Comparison of ENCODE assay signal across 26 cellular contexts in genomic region chr2:180289627-180290026, GRCh38.
"Had no signal": no experiment of that assay in that cellular context is flagged by ENCODE, and none has a peak within 500 bp of the region (broad histone marks: within the 10 kb centered on the region; RNA-seq: fewer than 3 reads in every experiment).

No MANE protein-coding gene starts in this region.

- H3K27me3 Mint-ChIP-seq: activated B cell treated with CpG ODN at 0.5 μM for 24 hours; activated CD8-positive, alpha-beta T cell treated with anti-CD3 and anti-CD28 coated beads for 36 hours; activated naive CD8-positive, alpha-beta T cell treated with anti-CD3 and anti-CD28 coated beads, Interleukin-2, amount 10 ng/mL, durations not matched to agents 7 days and 5 days; dendritic cell treated with granulocyte-macrophage colony-stimulating factor and Interleukin-4, amounts not matched to agents 40 ng/mL and 50 ng/mL, for 4 days had no signal

- H3K9me3 Mint-ChIP-seq: activated naive CD8-positive, alpha-beta T cell treated with anti-CD3 and anti-CD28 coated beads, Interleukin-2, amount 10 ng/mL, durations not matched to agents 7 days and 5 days; dendritic cell treated with granulocyte-macrophage colony-stimulating factor and Interleukin-4, amounts not matched to agents 40 ng/mL and 50 ng/mL, for 4 days; T-helper 2 cell treated with Interferon-gamma antibody and Interleukin-4, amounts not matched to agents 5 μg/mL and 100 μg/mL, for 36 hours had no signal

- H3K27ac Mint-ChIP-seq: activated B cell treated with CpG ODN at 0.5 μM for 24 hours; activated CD8-positive, alpha-beta T cell treated with anti-CD3 and anti-CD28 coated beads for 36 hours; activated naive CD8-positive, alpha-beta T cell treated with anti-CD3 and anti-CD28 coated beads, Interleukin-2, amount 10 ng/mL, durations not matched to agents 7 days and 5 days; activated T-cell treated with anti-CD3 and anti-CD28 coated beads, Interleukin-2, amount 50 U/mL, for 72 hours; dendritic cell treated with granulocyte-macrophage colony-stimulating factor and Interleukin-4, amounts not matched to agents 40 ng/mL and 50 ng/mL, for 4 days; natural killer cell; T-helper 2 cell treated with Interferon-gamma antibody and Interleukin-4, amounts not matched to agents 5 μg/mL and 100 μg/mL, for 36 hours had no signal

- H3K4me3 ChIP-seq: esophagus muscularis mucosa, heart left ventricle, left lung, lung, testis, transverse colon had no signal

- H3K9me3 ChIP-seq: esophagus muscularis mucosa, left lung, testis, transverse colon had no signal

- FAIRE-seq: astrocyte, urothelium cell line had no signal

- H3K4me1 ChIP-seq: heart left ventricle, left lung, testis, transverse colon had no signal

- H3K4me1 Mint-ChIP-seq: activated B cell treated with CpG ODN at 0.5 μM for 24 hours; activated naive CD8-positive, alpha-beta T cell treated with anti-CD3 and anti-CD28 coated beads, Interleukin-2, amount 10 ng/mL, durations not matched to agents 7 days and 5 days; natural killer cell had no signal

- H3K4me3 Mint-ChIP-seq: activated B cell treated with CpG ODN at 0.5 μM for 24 hours; activated CD8-positive, alpha-beta T cell treated with anti-CD3 and anti-CD28 coated beads for 36 hours; activated naive CD8-positive, alpha-beta T cell treated with anti-CD3 and anti-CD28 coated beads, Interleukin-2, amount 10 ng/mL, durations not matched to agents 7 days and 5 days; activated T-cell treated with anti-CD3 and anti-CD28 coated beads, Interleukin-2, amount 50 U/mL, for 72 hours; dendritic cell treated with granulocyte-macrophage colony-stimulating factor and Interleukin-4, amounts not matched to agents 40 ng/mL and 50 ng/mL, for 4 days; natural killer cell; T-helper 2 cell treated with Interferon-gamma antibody and Interleukin-4, amounts not matched to agents 5 μg/mL and 100 μg/mL, for 36 hours had no signal

- ATAC-seq: activated CD8-positive, alpha-beta T cell treated with anti-CD3 and anti-CD28 coated beads for 36 hours; activated T-cell treated with anti-CD3 and anti-CD28 coated beads, Interleukin-2, amount 50 U/mL, for 72 hours; foreskin keratinocyte; heart left ventricle; left lung; natural killer cell; right cardiac atrium; stimulated activated naive CD8-positive, alpha-beta T cell treated with anti-CD3 and anti-CD28 coated beads, Interleukin-15, Interleukin-2, amounts not matched to agents 100 U/mL and 50 U/mL, for 24 hours had no signal

- H3K36me3 ChIP-seq: esophagus muscularis mucosa, heart left ventricle, left lung, transverse colon had no signal

- H3K27me3 ChIP-seq: esophagus muscularis mucosa, foreskin keratinocyte, heart left ventricle, left lung, testis, transverse colon had no signal

- H3K27ac ChIP-seq: esophagus muscularis mucosa, foreskin keratinocyte, heart left ventricle, left lung, testis, transverse colon had no signal

- DNase-seq: activated B cell treated with CpG ODN at 0.5 μM for 24 hours; activated CD4-positive, alpha-beta T cell treated with anti-CD3 and anti-CD28 coated beads, Interleukin-2, amount 50 U/mL, for 1 hour; activated CD8-positive, alpha-beta T cell treated with anti-CD3 and anti-CD28 coated beads for 36 hours; activated naive CD4-positive, alpha-beta T cell treated with Interleukin-2 at 50 U/mL for 16 hours; activated naive CD8-positive, alpha-beta T cell treated with anti-CD3 and anti-CD28 coated beads, Interleukin-2, amount 10 ng/mL, durations not matched to agents 7 days and 5 days; activated T-cell treated with anti-CD3 and anti-CD28 coated beads, Interleukin-2, amount 50 U/mL, for 72 hours; central memory CD4-positive, alpha-beta T cell; effector CD4-positive, alpha-beta T cell; foreskin keratinocyte; heart left ventricle; kidney glomerular epithelial cell; left lung; mesendoderm; natural killer cell; right cardiac atrium; stimulated activated CD4-positive, alpha-beta T cell treated with anti-CD3 and anti-CD28 coated beads, Interleukin-12 subunit alpha, Interleukin-12 subunit beta, amount 100 ng/mL, for 4 hours; stimulated activated CD4-positive, alpha-beta T cell treated with anti-CD3 and anti-CD28 coated beads, Interleukin-4, amount 100 ng/mL, for 1 hour; stimulated activated naive CD8-positive, alpha-beta T cell treated with anti-CD3 and anti-CD28 coated beads, Interleukin-15, Interleukin-2, amounts not matched to agents 100 U/mL and 50 U/mL, for 24 hours; testis; transverse colon had no signal

- H3K36me3 Mint-ChIP-seq: activated naive CD8-positive, alpha-beta T cell treated with anti-CD3 and anti-CD28 coated beads, Interleukin-2, amount 10 ng/mL, durations not matched to agents 7 days and 5 days; natural killer cell had no signal
